ENCODE assay signal across 29 cellular contexts in the genomic region with DNA sequence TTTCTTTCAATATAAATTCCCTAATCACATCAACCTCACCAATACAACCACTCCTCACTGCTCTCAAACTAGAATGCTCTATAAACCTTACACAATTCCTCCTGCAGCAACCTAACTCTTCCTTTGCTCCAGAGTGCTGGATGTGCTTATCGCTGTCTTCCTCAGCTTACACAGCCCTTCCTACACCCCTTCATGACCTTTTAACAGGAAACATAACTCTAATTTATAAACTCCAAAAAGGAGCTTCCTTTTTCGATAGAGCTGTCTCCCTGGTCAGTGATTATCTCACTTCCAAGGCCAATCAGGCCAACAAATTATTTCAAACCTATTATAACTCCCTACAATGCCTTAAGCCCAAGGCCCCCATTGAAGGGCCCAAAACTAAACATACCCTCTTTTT.
DNase-seq lines count a peak whose midpoint lies in the region; ATAC-seq, FAIRE-seq and TF ChIP-seq lines count a peak whose summit lies in the region.
"Had no signal": no experiment of that assay in that cellular context is flagged by ENCODE, and none has a peak within 500 bp of the region (broad histone marks: within the 10 kb centered on the region; RNA-seq: fewer than 3 reads in every experiment).

No MANE protein-coding gene starts in this region.

- BruUV-seq in HepG2 (replicated peaks; lab: Mats Ljungman, UMichigan): no TSS peak
- no TSS peak for BruUV-seq in Panc1 (replicated peaks; lab: Mats Ljungman, UMichigan)
- no TSS peak for BruUV-seq in endothelial cell of umbilical vein (replicated peaks; lab: Mats Ljungman, UMichigan)

- TF ChIP-seq EP300 in HepG2 (IDR thresholded peaks at IDR 0.05; ENCODE audit: low read depth in 2 of 2, low read length in 2 of 2) (no peak), HepG2 (CRISPR knock-in tag; IDR thresholded peaks at IDR 0.05; ENCODE audit: borderline replicate concordance) (no peak)

- peaks cover 11% of the 10 kb centered on the region for H3K4me1 Mint-ChIP-seq in osteocyte (ENCODE audit: unreplicated experiment)
- peaks cover 3% of the 10 kb centered on the region for H3K4me1 Mint-ChIP-seq in T-helper 2 cell treated with Interferon-gamma antibody and Interleukin-4, amounts not matched to agents 5 μg/mL and 100 μg/mL, for 36 hours (ENCODE audit: low read depth)

- CTCF ChIA-PET in HepG2 (lab: Yijun Ruan, JAX; ENCODE audit: low intra/inter-chr PET ratio, low total read pairs) (no interaction called here), Panc1 (lab: Charles Lee) (no interaction called here), endothelial cell of umbilical vein (lab: Charles Lee) (interaction anchor here (1.3 to 1.4 kb wide), 2 partner anchors 45 to 56 kb away, joined by 3 read pairs; no protein-coding TSS in a partner anchor)

- FAIRE-seq in HepG2 (lab: Jason Lieb, UNC): no peak
- FAIRE-seq in endothelial cell of umbilical vein (lab: Jason Lieb, UNC): peak; percentile 55
- FAIRE-seq: A204.1, GM12878, GM12892, GM18507 had no signal

- intact Hi-C loops in HepG2 (cut with micrococcal nuclease; ENCODE audit: unreplicated experiment): no loop called here
- intact Hi-C loops in Panc1 (cut with micrococcal nuclease; ENCODE audit: unreplicated experiment): no loop called here
- intact Hi-C loops in endothelial cell of umbilical vein (cut with micrococcal nuclease): loop anchor here (2.0 kb wide), 1 partner anchor 47 kb away; no protein-coding TSS in a partner anchor
- intact Hi-C loops in right lobe of liver (cut with DNase I): no loop called here
- intact Hi-C loops in cardiac septum (cut with DNase I): no loop called here

- H3K27me3 Mint-ChIP-seq in osteocyte (ENCODE audit: unreplicated experiment): no peaks in the 10 kb centered on the region
- H3K27me3 Mint-ChIP-seq in T-helper 2 cell treated with Interferon-gamma antibody and Interleukin-4, amounts not matched to agents 5 μg/mL and 100 μg/mL, for 36 hours (ENCODE audit: low read depth): peaks cover 24% of the 10 kb centered on the region
- H3K27me3 Mint-ChIP-seq: CD4-positive, alpha-beta memory T cell had no signal

- H3K4me3 ChIP-seq in liver (ENCODE audit: low read depth in 1 of 3, low read length in 3 of 3) (no peak overlapping the region), HepG2 (replicated peaks in 1 of 3; ENCODE audit: insufficient read depth in 1 of 3, low read depth in 2 of 3, low read length in 3 of 3) (no peak overlapping the region), Panc1 (ENCODE audit: low read depth in 2 of 2, low read length in 2 of 2) (no peak overlapping the region), endothelial cell of umbilical vein (replicated peaks in 1 of 3; ENCODE audit: insufficient read depth in 1 of 3, low read depth in 1 of 3, low read length in 3 of 3) (no peak overlapping the region), right lobe of liver (no peak overlapping the region)
- H3K4me3 ChIP-seq: BLaER1, GM12878 had no signal

- dilution Hi-C loops in endothelial cell of umbilical vein (cut with MboI; ENCODE audit: extremely low pct_ligation_motif_present, low sequenced_read_pairs): no loop called here

- no peaks in the 10 kb centered on the region for H3K9me1 ChIP-seq in endothelial cell of umbilical vein (replicated peaks; ENCODE audit: control insufficient read depth, extremely low read depth, insufficient read depth, low read length)

- H3K36me3 ChIP-seq in liver (ENCODE audit: control insufficient read depth in 4 of 4, insufficient read depth in 3 of 4, low read depth in 1 of 4, low read length in 3 of 4) (no peaks in the 10 kb centered on the region), HepG2 (replicated peaks in 1 of 2; ENCODE audit: control insufficient read depth in 1 of 2, insufficient read depth in 2 of 2, low read length in 2 of 2) (no peaks in the 10 kb centered on the region), Panc1 (ENCODE audit: control insufficient read depth, insufficient read depth, low read length) (no peaks in the 10 kb centered on the region), endothelial cell of umbilical vein (ENCODE audit: control insufficient read depth in 2 of 2, extremely low read depth in 1 of 2, insufficient read depth in 2 of 2, low read length in 2 of 2) (no peaks in the 10 kb centered on the region), right lobe of liver (no peaks in the 10 kb centered on the region)
- H3K36me3 ChIP-seq: BE2C, BLaER1 had no signal

- TF ChIP-seq RAD21 in liver (IDR thresholded peaks at IDR 0.05) (peak in 1 of 2 donors; percentile 7), HepG2 (CRISPR knock-in tag; IDR thresholded peaks at IDR 0.05) (no peak)

- H3K9me3 ChIP-seq in liver (ENCODE audit: control insufficient read depth in 4 of 4, low read length in 3 of 4) (no peaks in the 10 kb centered on the region), HepG2 (ENCODE audit: low read length) (no peaks in the 10 kb centered on the region), Panc1 (ENCODE audit: control insufficient read depth, insufficient read depth, low read depth, low read length) (no peaks in the 10 kb centered on the region), endothelial cell of umbilical vein (replicated peaks; ENCODE audit: control insufficient read depth, insufficient read depth, low read length) (no peaks in the 10 kb centered on the region), right lobe of liver (no peaks in the 10 kb centered on the region)
- H3K9me3 ChIP-seq: BE2C, BLaER1 had no signal

- H3K9me3 Mint-ChIP-seq in osteocyte (ENCODE audit: unreplicated experiment): peaks cover 10% of the 10 kb centered on the region
- H3K9me3 Mint-ChIP-seq in T-helper 2 cell treated with Interferon-gamma antibody and Interleukin-4, amounts not matched to agents 5 μg/mL and 100 μg/mL, for 36 hours: no peaks in the 10 kb centered on the region
- H3K9me3 Mint-ChIP-seq: CD4-positive, alpha-beta memory T cell; CD4-positive, CD25-positive, alpha-beta regulatory T cell; CD8-positive, alpha-beta memory T cell had no signal

- H3K27ac Mint-ChIP-seq in osteocyte (ENCODE audit: unreplicated experiment): no peak overlapping the region
- no peak overlapping the region for H3K27ac Mint-ChIP-seq in T-helper 2 cell treated with Interferon-gamma antibody and Interleukin-4, amounts not matched to agents 5 μg/mL and 100 μg/mL, for 36 hours
- H3K27ac Mint-ChIP-seq: CD14-positive monocyte; CD4-positive, alpha-beta memory T cell; CD4-positive, CD25-positive, alpha-beta regulatory T cell; CD8-positive, alpha-beta memory T cell had no signal

- H3K79me2 ChIP-seq in HepG2 (ENCODE audit: insufficient read depth, low read length): no peaks in the 10 kb centered on the region
- no peaks in the 10 kb centered on the region for H3K79me2 ChIP-seq in endothelial cell of umbilical vein (ENCODE audit: control insufficient read depth, insufficient read depth, low read length)

- no peak overlapping the region for H3K4me3 Mint-ChIP-seq in osteocyte (ENCODE audit: unreplicated experiment)
- H3K4me3 Mint-ChIP-seq in T-helper 2 cell treated with Interferon-gamma antibody and Interleukin-4, amounts not matched to agents 5 μg/mL and 100 μg/mL, for 36 hours: no peak overlapping the region
- H3K4me3 Mint-ChIP-seq: CD14-positive monocyte; CD4-positive, alpha-beta memory T cell; CD4-positive, CD25-positive, alpha-beta regulatory T cell; CD8-positive, alpha-beta memory T cell had no signal

- POLR2A ChIA-PET in HepG2 (lab: Yijun Ruan, JAX): no interaction called here
- POLR2A ChIA-PET in Panc1 (lab: Charles Lee): interaction anchor here (0.7 kb wide), 1 partner anchor 93 kb away, joined by 9 read pairs; no protein-coding TSS in a partner anchor
- POLR2A ChIA-PET in endothelial cell of umbilical vein (lab: Charles Lee): no interaction called here

- 51% methylated on average over 2 of the region's 2 CpGs for WGBS in liver
- 17% methylated on average over 2 of the region's 2 CpGs for WGBS in HepG2 (ENCODE audit: low lambda C conversion rate)
- 31% methylated on average over 2 of the region's 2 CpGs for WGBS in right lobe of liver (ENCODE audit: insufficient coverage, low coverage, low lambda C conversion rate, missing lambda C conversion rate)

- H3K27ac ChIP-seq in liver (ENCODE audit: low read depth in 1 of 2, low read length in 2 of 2) (no peak overlapping the region), HepG2 (ENCODE audit: extremely low read length, insufficient read depth, low read length) (no peak overlapping the region), Panc1 (ENCODE audit: low read length) (peak overlapping the region; percentile 29; the same call in 1 of the 2 replicates), endothelial cell of umbilical vein (ENCODE audit: insufficient read depth, low read depth, low read length) (no peak overlapping the region), right lobe of liver (no peak overlapping the region)
- H3K27ac ChIP-seq: BLaER1 had no signal

- H3K36me3 Mint-ChIP-seq in osteocyte (ENCODE audit: unreplicated experiment): no peaks in the 10 kb centered on the region
- no peaks in the 10 kb centered on the region for H3K36me3 Mint-ChIP-seq in T-helper 2 cell treated with Interferon-gamma antibody and Interleukin-4, amounts not matched to agents 5 μg/mL and 100 μg/mL, for 36 hours (ENCODE audit: low read depth)

- H3K4me1 ChIP-seq in liver (ENCODE audit: control insufficient read depth in 4 of 4, insufficient read depth in 4 of 4, low read length in 3 of 4) (no peaks in the 10 kb centered on the region), HepG2 (ENCODE audit: insufficient read depth, low read length) (peaks cover 9% of the 10 kb centered on the region), Panc1 (ENCODE audit: control insufficient read depth, insufficient read depth, low read length) (no peaks in the 10 kb centered on the region), endothelial cell of umbilical vein (ENCODE audit: control insufficient read depth, extremely low read depth, insufficient read depth, low read length) (no peaks in the 10 kb centered on the region), right lobe of liver (no peaks in the 10 kb centered on the region)
- H3K4me1 ChIP-seq: BE2C had no signal

- TF ChIP-seq POLR2A in HepG2 (IDR thresholded peaks at IDR 0.05; ENCODE audit: insufficient read depth in 1 of 2, low read depth in 2 of 2, low read length in 2 of 2) (no peak), endothelial cell of umbilical vein (IDR thresholded peaks at IDR 0.05; ENCODE audit: low read depth, low read length) (no peak), right lobe of liver (IDR thresholded peaks at IDR 0.05) (no peak)

- no peak for TF ChIP-seq CTCF in liver (IDR thresholded peaks at IDR 0.05; ENCODE audit: low read depth, low read length, missing input control)
- no peak for TF ChIP-seq CTCF in HepG2 (CRISPR knock-in tag; IDR thresholded peaks at IDR 0.05)
- TF ChIP-seq CTCF in Panc1 (IDR thresholded peaks at IDR 0.05): no peak
- TF ChIP-seq CTCF in endothelial cell of umbilical vein (IDR thresholded peaks at IDR 0.05; ENCODE audit: extremely low read depth in 1 of 2, insufficient read depth in 1 of 2, low read depth in 1 of 2, low read length in 2 of 2): no peak
- no peak for TF ChIP-seq CTCF in right lobe of liver (IDR thresholded peaks at IDR 0.05)
- no peak for TF ChIP-seq CTCF in osteocyte (IDR thresholded peaks at IDR 0.05)

- H3K9ac ChIP-seq in liver (ENCODE audit: low read depth in 1 of 2, low read length in 2 of 2): no peak overlapping the region
- H3K9ac ChIP-seq in HepG2 (ENCODE audit: insufficient read depth, low read depth, low read length): no peak overlapping the region
- H3K9ac ChIP-seq in endothelial cell of umbilical vein (replicated peaks; ENCODE audit: extremely low read depth, insufficient read depth, low read length): no peak overlapping the region
- H3K9ac ChIP-seq: BLaER1 had no signal

- DNase-seq in HepG2 (ENCODE audit: low spot score) (no peak), Panc1 (ENCODE audit: low read depth, low spot score) (no peak), endothelial cell of umbilical vein (ENCODE audit: low read depth, low spot score) (no peak), right lobe of liver (no peak), osteocyte (ENCODE audit: extremely low spot score, unreplicated experiment) (no peak), cardiac septum (ENCODE audit: low spot score) (no peak)
- DNase-seq in T-helper 2 cell treated with Interferon-gamma antibody and Interleukin-4, amounts not matched to agents 5 μg/mL and 100 μg/mL, for 36 hours (ENCODE audit: low spot score): no peak
- DNase-seq: 8988T; ACHN; BE2C; C1 segment of cervical spinal cord; CD4-positive, alpha-beta memory T cell; CD4-positive, CD25-positive, alpha-beta regulatory T cell; CD8-positive, alpha-beta memory T cell; COR-L47; DMS 273 treated with DMSO at 0.1 percent for 48 hours; DMS153; DMS53; DMS79; DND-41; EL; GDM1 had no signal

- H4K20me1 ChIP-seq in HepG2 (ENCODE audit: insufficient read depth, low read length) (no peaks in the 10 kb centered on the region), endothelial cell of umbilical vein (replicated peaks; ENCODE audit: control insufficient read depth, extremely low read depth, insufficient read depth, low read length) (no peaks in the 10 kb centered on the region)
- H4K20me1 ChIP-seq: BLaER1 had no signal

- H3K27me3 ChIP-seq in liver (ENCODE audit: control insufficient read depth in 4 of 4, insufficient read depth in 4 of 4, low read length in 3 of 4) (no peaks in the 10 kb centered on the region), HepG2 (ENCODE audit: control insufficient read depth in 1 of 2, insufficient read depth in 2 of 2, low read length in 2 of 2) (no peaks in the 10 kb centered on the region), Panc1 (ENCODE audit: control insufficient read depth, insufficient read depth, low read length) (no peaks in the 10 kb centered on the region), endothelial cell of umbilical vein (ENCODE audit: control insufficient read depth in 2 of 2, insufficient read depth in 2 of 2, low read length in 2 of 2) (no peaks in the 10 kb centered on the region), right lobe of liver (no peaks in the 10 kb centered on the region)
- H3K27me3 ChIP-seq: BE2C, BLaER1 had no signal

- no peak for ATAC-seq in HepG2
- ATAC-seq in Panc1: no peak
- peak; percentile 24 to 63 (median 50) for ATAC-seq in right lobe of liver
- ATAC-seq: GM12878 had no signal

- H2AFZ ChIP-seq in HepG2 (ENCODE audit: low read length): no peak overlapping the region
- no peak overlapping the region for H2AFZ ChIP-seq in endothelial cell of umbilical vein (ENCODE audit: low read depth, low read length)

- in situ Hi-C loops in HepG2 (cut with HindIII; ENCODE audit: extremely low pct_ligation_motif_present, low pct_unique_long_range_greater_than_20kb): no loop called here
- in situ Hi-C loops in Panc1 (cut with HindIII; ENCODE audit: low pct_unique_long_range_greater_than_20kb, low sequenced_read_pairs): no loop called here

- H3K4me2 ChIP-seq in HepG2 (ENCODE audit: low read depth, low read length): no peak overlapping the region
- H3K4me2 ChIP-seq in endothelial cell of umbilical vein (ENCODE audit: insufficient read depth, low read length): no peak overlapping the region
- H3K4me2 ChIP-seq: BLaER1 had no signal

Comparison
In these comparisons a context has a peak if more than half of its experiments do, and no peak if none do; other contexts are left out.
1. ATAC-seq: peak in right lobe of liver (4 of 4); none in HepG2 (single experiment) and Panc1 (single experiment).